Comparison of ENCODE assay signal across 8 cellular contexts in the genomic region with DNA sequence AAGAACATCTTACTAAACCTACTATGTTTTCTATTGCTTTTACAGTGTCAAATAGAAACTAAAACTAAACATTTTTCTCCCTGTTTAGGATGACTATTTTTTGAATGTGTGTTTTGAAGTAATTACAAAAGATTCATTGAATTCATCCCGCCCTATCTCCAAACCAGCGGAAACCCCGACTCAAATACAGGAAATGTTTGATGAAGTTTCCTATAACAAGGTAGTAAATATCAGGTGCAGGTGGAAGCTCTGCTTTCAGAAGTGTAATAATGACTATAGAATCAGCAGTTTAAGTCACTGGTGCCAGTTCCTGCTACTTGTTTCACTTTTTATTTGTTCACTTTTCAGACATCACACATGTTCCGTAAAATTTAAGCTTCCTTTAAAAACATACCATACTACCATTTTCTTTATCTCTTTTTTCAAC.
DNase-seq lines count a peak whose midpoint lies in the region; ATAC-seq and TF ChIP-seq lines count a peak whose summit lies in the region.

No MANE protein-coding gene starts in this region.

- H3K9me3 ChIP-seq in effector memory CD4-positive, alpha-beta T cell (ENCODE audit: control insufficient read depth, low read length), result no peaks in the 10 kb centered on the region

- peaks cover 62% of the 10 kb centered on the region for H3K36me3 ChIP-seq in effector memory CD4-positive, alpha-beta T cell (ENCODE audit: control insufficient read depth, insufficient read depth, low read length)

- no peaks in the 10 kb centered on the region for H3K27me3 ChIP-seq in effector memory CD4-positive, alpha-beta T cell (replicated peaks; ENCODE audit: control insufficient read depth, insufficient read depth, low read length, poor library complexity, severe bottlenecking)

- peak overlapping the region; percentile 62 for H3K4me3 ChIP-seq in GM12865 (ENCODE audit: low read depth, low read length)
- peak overlapping the region; percentile 29 for H3K4me3 ChIP-seq in effector memory CD4-positive, alpha-beta T cell (ENCODE audit: insufficient read depth, low read depth, low read length, poor library complexity, severe bottlenecking)

- H3K4me1 ChIP-seq in effector memory CD4-positive, alpha-beta T cell (ENCODE audit: control insufficient read depth, insufficient read depth, low read length, poor library complexity, severe bottlenecking), result peaks cover 18% of the 10 kb centered on the region

- POLR2A ChIA-PET in RWPE1 (lab: Yijun Ruan, JAX; ENCODE audit: low non-redundant PET), result no interaction called here

- CTCF ChIA-PET in RWPE1 (lab: Yijun Ruan, JAX), result interaction anchor here (0.5 to 0.7 kb wide), 2 partner anchors 57 to 1381 kb away, joined by 3 read pairs; no protein-coding TSS in a partner anchor

- TF ChIP-seq CTCF in GM12865 (IDR thresholded peaks at IDR 0.05; ENCODE audit: insufficient read depth, low read depth, low read length, missing control alignments) (no peak), RWPE1 (conservative IDR thresholded peaks at IDR 0.05; ENCODE audit: low read depth) (no peak)

- H3K27ac ChIP-seq in effector memory CD4-positive, alpha-beta T cell (ENCODE audit: insufficient read depth, low read length, poor library complexity, severe bottlenecking), result peak overlapping the region; percentile 66
- H3K27ac ChIP-seq in RWPE1, result no peak overlapping the region

- DNase-seq in GM12865 (ENCODE audit: low read depth) (peak; percentile 48), RWPE1 (ENCODE audit: low spot score) (no peak), amniotic stem cell (lab: John Stamatoyannopoulos, UW) (no peak), GDM1 (lab: John Stamatoyannopoulos, UW) (no peak)
- no peak for DNase-seq in effector memory CD4-positive, alpha-beta T cell
- DNase-seq in stimulated activated CD8-positive, alpha-beta memory T cell treated with anti-CD3 and anti-CD28 coated beads, Interleukin-4, amount 100 ng/mL, for 48 hours, result no peak

- ATAC-seq in GM21515 (IDR thresholded peaks at IDR 0.05; ENCODE audit: unreplicated experiment), result peak; percentile 88
- ATAC-seq in HG03571 (IDR thresholded peaks at IDR 0.05; ENCODE audit: unreplicated experiment), result peak; percentile 51
